ENCODE assay signal across 17 cellular contexts in the genomic region with DNA sequence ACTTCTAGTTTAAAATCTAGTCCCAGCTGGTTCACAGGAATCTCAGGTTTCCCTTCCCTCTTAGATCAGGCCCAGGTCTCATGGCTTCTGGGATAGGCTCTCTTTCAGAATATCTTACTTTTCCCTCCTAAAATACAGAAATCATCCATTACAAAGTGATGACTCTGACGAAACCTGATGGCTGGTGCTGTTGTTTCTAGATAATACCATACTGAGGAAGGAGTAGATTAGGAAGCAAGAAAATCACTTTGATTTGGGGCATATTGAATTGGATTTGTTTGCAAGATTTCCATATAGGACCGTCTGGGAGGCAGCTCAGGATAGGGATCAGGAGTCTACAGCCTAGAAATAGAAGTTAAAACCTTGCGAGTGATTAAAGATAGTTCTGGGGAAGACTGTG. TPM values are rescaled to one million over a fixed set of nuclear protein-coding genes. Genes with fewer than 3 reads are reported as not detected.
DNase-seq lines count a peak whose midpoint lies in the region; ATAC-seq and TF ChIP-seq lines count a peak whose summit lies in the region.
"Had no signal": no experiment of that assay in that cellular context is flagged by ENCODE, and none has a peak within 500 bp of the region (broad histone marks: within the 10 kb centered on the region; RNA-seq: fewer than 3 reads in every experiment).

No MANE protein-coding gene starts in this region.

- H3K36me3 Mint-ChIP-seq in HFFc6 (ENCODE audit: low read depth) = peaks cover 5% of the 10 kb centered on the region; the same call in 1 of the 2 replicates

- no peak for TF ChIP-seq POLR2A in HCT116 (IDR thresholded peaks at IDR 0.05; ENCODE audit: borderline replicate concordance, extremely low read depth, insufficient read depth, insufficient read length)
- no peak for TF ChIP-seq POLR2A in gastroesophageal sphincter (IDR thresholded peaks at IDR 0.05)
- no peak for TF ChIP-seq POLR2A in stomach (IDR thresholded peaks at IDR 0.05)
- no peak for TF ChIP-seq POLR2A in GM18505 (IDR thresholded peaks at IDR 0.05; ENCODE audit: borderline replicate concordance, extremely low read depth, insufficient read depth, insufficient read length)

- TF ChIP-seq EP300 in gastroesophageal sphincter (IDR thresholded peaks at IDR 0.05) (no peak), stomach (IDR thresholded peaks at IDR 0.05) (no peak)

- WGBS in gastroesophageal sphincter (ENCODE audit: low coverage in 1 of 2), 2 donors = 67 to 88% methylated on average over 3 of the region's 3 CpGs
- WGBS in stomach, 5 donors = 71 to 87% (median 78%) methylated on average over 3 of the region's 3 CpGs

- H3K9me3 Mint-ChIP-seq in HFFc6 = no peaks in the 10 kb centered on the region
- H3K9me3 Mint-ChIP-seq: activated naive CD8-positive, alpha-beta T cell treated with anti-CD3 and anti-CD28 coated beads, Interleukin-2, amount 10 ng/mL, durations not matched to agents 7 days and 5 days; CD14-positive monocyte had no signal

- H3K27me3 ChIP-seq in HCT116 (ENCODE audit: insufficient read depth, low read length) = no peaks in the 10 kb centered on the region
- no peaks in the 10 kb centered on the region for H3K27me3 ChIP-seq in gastroesophageal sphincter
- no peaks in the 10 kb centered on the region for H3K27me3 ChIP-seq in stomach

- peak overlapping the region; percentile 94 for H3K4me2 ChIP-seq in HCT116 (ENCODE audit: low read length)

- H3K27me3 Mint-ChIP-seq in HFFc6 (ENCODE audit: insufficient read depth) = no peaks in the 10 kb centered on the region; the same call in none of the 2 replicates
- H3K27me3 Mint-ChIP-seq: activated naive CD8-positive, alpha-beta T cell treated with anti-CD3 and anti-CD28 coated beads, Interleukin-2, amount 10 ng/mL, durations not matched to agents 7 days and 5 days; stimulated activated memory B cell treated with anti-CD40 and anti-IgM and Interleukin-4, amounts not matched to agents 10 μg/mL and 1 μg/mL and 100 μg/mL, for 72 hours had no signal

- POLR2A ChIA-PET in HCT116 (lab: Charles Lee) (interaction anchor here (0.7 to 2.9 kb wide), 3 partner anchors 18 to 562 kb away, joined by 3 to 9 read pairs (median 8); partner anchors contain the start of gene ZSCAN31), RWPE1 (lab: Yijun Ruan, JAX; ENCODE audit: low non-redundant PET) (no interaction called here)

- no peaks in the 10 kb centered on the region for H3K9me2 ChIP-seq in HCT116 (ENCODE audit: insufficient read depth)

- H4K20me1 ChIP-seq in HCT116 (ENCODE audit: insufficient read depth) = no peaks in the 10 kb centered on the region

- peak overlapping the region; percentile 70 for H3K9ac ChIP-seq in HCT116 (ENCODE audit: low read length)

- H3K36me3 ChIP-seq in HCT116 (ENCODE audit: control insufficient read depth in 1 of 2, insufficient read depth in 2 of 2, low read length in 2 of 2) (0 out of 4 replicates have a peak, but pooled peaks cover 0 to 4% of the 10 kb centered on the region in 2 experiments), gastroesophageal sphincter (peaks cover 0 to under 1% of the 10 kb centered on the region in 2 donors), stomach (no peaks in the 10 kb centered on the region)

- TF ChIP-seq RAD21 in HCT116 (IDR thresholded peaks at IDR 0.05; ENCODE audit: low read depth) = no peak

- DNase-seq in HCT116 (ENCODE audit: low read depth, low spot score) (no peak), RWPE1 (ENCODE audit: low spot score) (no peak), stomach (no peak), HFFc6 (no peak)
- DNase-seq in activated CD4-positive, CD25-positive, alpha-beta regulatory T cell treated with anti-CD3 and anti-CD28 coated beads, Interleukin-2, amount 50 U/mL, for 72 hours = no peak
- DNase-seq: activated naive CD8-positive, alpha-beta T cell treated with anti-CD3 and anti-CD28 coated beads, Interleukin-2, amount 10 ng/mL, durations not matched to agents 7 days and 5 days; activated T-cell treated with anti-CD3 and anti-CD28 coated beads for 4 hours; GOT3; MM.1S; NCI-H2171 treated with DMSO at 0.1 percent for 48 hours; stimulated activated CD4-positive, alpha-beta T cell treated with anti-CD3 and anti-CD28 coated beads, Interleukin-4, amount 100 ng/mL, for 1 hour had no signal

- no peak overlapping the region; the same call in 1 of the 2 replicates for H3K27ac Mint-ChIP-seq in HFFc6
- H3K27ac Mint-ChIP-seq: activated naive CD8-positive, alpha-beta T cell treated with anti-CD3 and anti-CD28 coated beads, Interleukin-2, amount 10 ng/mL, durations not matched to agents 7 days and 5 days; stimulated activated memory B cell treated with anti-CD40 and anti-IgM and Interleukin-4, amounts not matched to agents 10 μg/mL and 1 μg/mL and 100 μg/mL, for 72 hours had no signal

- H3K9me3 ChIP-seq in HCT116 (ENCODE audit: control insufficient read depth in 1 of 2, insufficient read depth in 1 of 2, low read depth in 1 of 2, low read length in 2 of 2) (no peaks in the 10 kb centered on the region), gastroesophageal sphincter (no peaks in the 10 kb centered on the region), stomach (no peaks in the 10 kb centered on the region)
- H3K9me3 ChIP-seq: mucosa of descending colon had no signal

- TF ChIP-seq CTCF in HCT116 (IDR thresholded peaks at IDR 0.05 in 2 of 3, conservative IDR thresholded peaks at IDR 0.05 in 1 of 3; ENCODE audit: borderline replicate concordance in 1 of 3, insufficient read depth in 1 of 3, low read depth in 2 of 3, low read length in 2 of 3) = no peak
- TF ChIP-seq CTCF in RWPE1 (conservative IDR thresholded peaks at IDR 0.05; ENCODE audit: low read depth) = no peak
- TF ChIP-seq CTCF in gastroesophageal sphincter (IDR thresholded peaks at IDR 0.05) = no peak
- no peak for TF ChIP-seq CTCF in stomach (IDR thresholded peaks at IDR 0.05)
- TF ChIP-seq CTCF in HFFc6 (IDR thresholded peaks at IDR 0.05) = no peak

- ATAC-seq in HCT116 (no peak), gastroesophageal sphincter (no peak), HG03432 (IDR thresholded peaks at IDR 0.05; ENCODE audit: unreplicated experiment) (no peak), GM18505 (IDR thresholded peaks at IDR 0.05; ENCODE audit: unreplicated experiment) (no peak)
- ATAC-seq: stimulated activated memory B cell treated with anti-CD40 and anti-IgM and Interleukin-4, amounts not matched to agents 10 μg/mL and 1 μg/mL and 100 μg/mL, for 72 hours had no signal

- no TSS peak for BruUV-seq in HCT116 (replicated peaks; lab: Mats Ljungman, UMichigan)

- no peak overlapping the region for H2AFZ ChIP-seq in HCT116 (ENCODE audit: low read depth, low read length, poor library complexity, severe bottlenecking)

- peaks cover 39 to 64% of the 10 kb centered on the region in 2 experiments for H3K4me1 ChIP-seq in HCT116 (ENCODE audit: control insufficient read depth in 1 of 2, insufficient read depth in 2 of 2, low read length in 2 of 2)
- H3K4me1 ChIP-seq in gastroesophageal sphincter = peaks cover 0 to 70% (median 12%) of the 10 kb centered on the region in 3 donors
- H3K4me1 ChIP-seq in stomach = peaks cover 35 to 76% (median 53%) of the 10 kb centered on the region in 4 donors

- H3K4me3 ChIP-seq in HCT116 (replicated peaks in 1 of 2; ENCODE audit: low read depth in 1 of 2, low read length in 2 of 2) = peak overlapping the region; percentile 42 to 51
- H3K4me3 ChIP-seq in gastroesophageal sphincter = no peak overlapping the region
- peak overlapping the region in 2 of 4 donors; percentile 7 to 9 for H3K4me3 ChIP-seq in stomach
- H3K4me3 ChIP-seq: mucosa of descending colon had no signal

- H3K4me1 Mint-ChIP-seq in HFFc6 (ENCODE audit: low read depth) = peaks cover 57% of the 10 kb centered on the region

- CTCF ChIA-PET in HCT116 (lab: Charles Lee) = no interaction called here
- CTCF ChIA-PET in RWPE1 (lab: Yijun Ruan, JAX) = interaction anchor here (0.6 kb wide), 1 partner anchor 135 kb away, joined by 3 read pairs; no protein-coding TSS in a partner anchor

- H3K27ac ChIP-seq in HCT116 (ENCODE audit: low read depth, low read length) (peak overlapping the region; percentile 85), RWPE1 (peak overlapping the region; percentile 84), gastroesophageal sphincter (peak overlapping the region; percentile 57 to 92 (median 87)), stomach (peak overlapping the region in 4 of 5 donors; percentile 77 to 92 (median 88))

- H3K79me2 ChIP-seq in HCT116 (ENCODE audit: insufficient read depth, low read length) = peaks cover 69% of the 10 kb centered on the region

- RAD21 ChIA-PET in HCT116 (lab: Charles Lee; ENCODE audit: low non-redundant PET in 1 of 2, low total read pairs in 2 of 2, uncharacterized antibody in 2 of 2, unreplicated experiment in 2 of 2) = no interaction called here

- intact Hi-C loops in HCT116 (cut with micrococcal nuclease) (loop anchor here (5.0 to 10.0 kb wide), 3 partner anchors 126 to 449 kb away; partner anchors contain the start of gene ZSCAN9), stomach (cut with DNase I; ENCODE audit: low total_unique reads) (no loop called here)

- H3K4me3 Mint-ChIP-seq in HFFc6 = no peak overlapping the region
- H3K4me3 Mint-ChIP-seq: activated naive CD8-positive, alpha-beta T cell treated with anti-CD3 and anti-CD28 coated beads, Interleukin-2, amount 10 ng/mL, durations not matched to agents 7 days and 5 days; CD14-positive monocyte; stimulated activated memory B cell treated with anti-CD40 and anti-IgM and Interleukin-4, amounts not matched to agents 10 μg/mL and 1 μg/mL and 100 μg/mL, for 72 hours had no signal

TF ChIP-seq in HCT116, 20 proteins besides CTCF, POLR2A, EP300 and RAD21 (continues in another document):
- TF ChIP-seq EZH2 (IDR thresholded peaks at IDR 0.05) = no peak

RNA-seq across cellular contexts. Expression of gene ZKSCAN3, which starts 3.6 kb away (rescaled TPM):
- total RNA-seq in HCT116 (2021; ENCODE audit: unreplicated experiment) (11.2 TPM), gastroesophageal sphincter (1 to 10 TPM; 4.4 to 9.8 (median 6.9) TPM), stomach (10 to 100 TPM in 1 of 5 donors, 1 to 10 TPM in 4; 2.3 to 31.2 (median 4.6) TPM)
- polyA plus RNA-seq in HCT116 (2012) = 2.9 and 3.6 TPM in 2 replicates
- polyA plus RNA-seq in stomach = 1 to 10 TPM in 2 of 3 donors, under 1 TPM in 1; 0.61 to 1.6 (median 1.0) TPM
- total RNA-seq in HFFc6 (2021; fragmentation: NEBNext Ultra II Directional; extraction: Animal tissue kit (Norgen Biotek cat#: 25700)) = 1 to 10 TPM; 2.8 to 4.2 (median 3.6) TPM

RNA-seq across cellular contexts. Expression of gene ZSCAN31, which starts 17.4 kb away (rescaled TPM):
- 10.1 TPM for total RNA-seq in HCT116 (2021; ENCODE audit: unreplicated experiment)
- polyA plus RNA-seq in HCT116 (2012) = 7.1 and 7.4 TPM in 2 replicates
- total RNA-seq in gastroesophageal sphincter = 10 to 100 TPM; 14.9 to 32.0 (median 24.8) TPM
- 10 to 100 TPM in 2 of 5 donors, 1 to 10 TPM in 3; 2.3 to 13.4 (median 9.9) TPM for total RNA-seq in stomach
- polyA plus RNA-seq in stomach = 1 to 10 TPM; 2.7 to 8.2 (median 5.3) TPM
- total RNA-seq in HFFc6 (2021; fragmentation: NEBNext Ultra II Directional; extraction: Animal tissue kit (Norgen Biotek cat#: 25700)) = 1 to 10 TPM in 2 of 6 experiments, under 1 TPM in 4; 0.64 to 2.0 (median 0.95) TPM

RNA-seq across cellular contexts. Expression of gene ZSCAN12, which starts 46.2 kb away (rescaled TPM):
- total RNA-seq in HCT116 (2021; ENCODE audit: unreplicated experiment) = 0.81 TPM
- 0.15 and 0.40 TPM in 2 replicates for polyA plus RNA-seq in HCT116 (2012)
- total RNA-seq in gastroesophageal sphincter = 1 to 10 TPM; 5.6 to 8.6 (median 6.0) TPM
- 10 to 100 TPM in 1 of 5 donors, 1 to 10 TPM in 4; 1.4 to 10.5 (median 7.1) TPM for total RNA-seq in stomach
- polyA plus RNA-seq in stomach = 1 to 10 TPM; 1.1 to 1.8 (median 1.7) TPM
- total RNA-seq in HFFc6 (2021; fragmentation: NEBNext Ultra II Directional; extraction: Animal tissue kit (Norgen Biotek cat#: 25700)) = 1 to 10 TPM; 2.4 to 3.1 (median 2.8) TPM

Comparison
In these comparisons a context has a peak if more than half of its experiments do, and no peak if none do; other contexts are left out.
1. H3K4me3 ChIP-seq: peak in HCT116 (2 of 2); none in gastroesophageal sphincter (0 of 2).
2. Peak in every context shown above with its lines, with median percentiles within 50 percentile points of each other: H3K27ac ChIP-seq.